2 cellular contexts compared by ENCODE assay signal in the genomic region with DNA sequence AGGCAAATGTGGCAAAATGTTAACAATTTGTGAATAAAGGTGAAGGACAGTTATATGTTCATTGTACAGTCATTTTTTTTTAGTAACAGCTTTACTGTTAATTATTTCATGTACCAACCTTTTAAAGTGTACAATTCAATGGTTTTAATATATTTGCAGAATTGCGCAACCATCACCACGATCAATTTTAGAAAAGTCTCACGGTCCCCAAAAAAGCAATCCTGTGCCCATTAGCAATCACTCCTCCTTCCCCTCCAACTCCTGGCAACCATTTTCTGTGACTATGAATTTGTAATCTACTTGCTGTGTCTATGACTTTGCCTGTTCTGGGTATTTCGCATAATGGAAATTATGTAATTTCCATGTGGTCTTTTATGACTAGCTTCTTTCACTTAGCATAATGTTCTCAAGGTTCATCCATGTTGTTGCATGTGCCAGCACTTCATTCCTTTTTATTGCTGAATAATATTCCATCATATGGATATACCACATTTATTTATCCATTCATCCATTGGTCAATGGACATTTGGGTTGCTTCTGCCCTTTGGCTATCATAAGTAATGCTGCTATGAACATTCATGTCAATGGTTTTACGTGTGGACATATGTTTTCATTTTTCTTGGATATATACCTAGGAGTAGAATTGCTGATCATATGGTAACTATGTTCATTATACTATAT.
TF ChIP-seq lines count a peak whose summit lies in the region.

No MANE protein-coding gene starts in this region.

TF ChIP-seq in A549, 52 proteins besides CTCF, POLR2A, EP300 and RAD21:
- TF ChIP-seq CEBPB (IDR thresholded peaks at IDR 0.05) (peak; percentile 91 to 94), MAZ (IDR thresholded peaks at IDR 0.05; ENCODE audit: borderline replicate concordance, low read depth, low read length) (no peak)
- TF ChIP-seq, protein P1, sequence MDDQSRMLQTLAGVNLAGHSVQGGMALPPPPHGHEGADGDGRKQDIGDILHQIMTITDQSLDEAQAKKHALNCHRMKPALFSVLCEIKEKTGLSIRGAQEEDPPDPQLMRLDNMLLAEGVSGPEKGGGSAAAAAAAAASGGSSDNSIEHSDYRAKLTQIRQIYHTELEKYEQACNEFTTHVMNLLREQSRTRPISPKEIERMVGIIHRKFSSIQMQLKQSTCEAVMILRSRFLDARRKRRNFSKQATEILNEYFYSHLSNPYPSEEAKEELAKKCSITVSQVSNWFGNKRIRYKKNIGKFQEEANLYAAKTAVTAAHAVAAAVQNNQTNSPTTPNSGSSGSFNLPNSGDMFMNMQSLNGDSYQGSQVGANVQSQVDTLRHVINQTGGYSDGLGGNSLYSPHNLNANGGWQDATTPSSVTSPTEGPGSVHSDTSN (IDR thresholded peaks at IDR 0.05) = no peak

TF ChIP-seq in IMR-90, 13 proteins besides CTCF, POLR2A, EP300 and RAD21:
- no peak for TF ChIP-seq NFE2L2 (IDR thresholded peaks at IDR 0.05; ENCODE audit: low read depth, low read length)
- no peak for TF ChIP-seq BHLHE40 (IDR thresholded peaks at IDR 0.05; ENCODE audit: low read depth, low read length)
- TF ChIP-seq CEBPB (IDR thresholded peaks at IDR 0.05; ENCODE audit: low read depth, low read length) = peak; percentile 92
